Comparison of ENCODE assay signal across 20 cellular contexts in the genomic region with DNA sequence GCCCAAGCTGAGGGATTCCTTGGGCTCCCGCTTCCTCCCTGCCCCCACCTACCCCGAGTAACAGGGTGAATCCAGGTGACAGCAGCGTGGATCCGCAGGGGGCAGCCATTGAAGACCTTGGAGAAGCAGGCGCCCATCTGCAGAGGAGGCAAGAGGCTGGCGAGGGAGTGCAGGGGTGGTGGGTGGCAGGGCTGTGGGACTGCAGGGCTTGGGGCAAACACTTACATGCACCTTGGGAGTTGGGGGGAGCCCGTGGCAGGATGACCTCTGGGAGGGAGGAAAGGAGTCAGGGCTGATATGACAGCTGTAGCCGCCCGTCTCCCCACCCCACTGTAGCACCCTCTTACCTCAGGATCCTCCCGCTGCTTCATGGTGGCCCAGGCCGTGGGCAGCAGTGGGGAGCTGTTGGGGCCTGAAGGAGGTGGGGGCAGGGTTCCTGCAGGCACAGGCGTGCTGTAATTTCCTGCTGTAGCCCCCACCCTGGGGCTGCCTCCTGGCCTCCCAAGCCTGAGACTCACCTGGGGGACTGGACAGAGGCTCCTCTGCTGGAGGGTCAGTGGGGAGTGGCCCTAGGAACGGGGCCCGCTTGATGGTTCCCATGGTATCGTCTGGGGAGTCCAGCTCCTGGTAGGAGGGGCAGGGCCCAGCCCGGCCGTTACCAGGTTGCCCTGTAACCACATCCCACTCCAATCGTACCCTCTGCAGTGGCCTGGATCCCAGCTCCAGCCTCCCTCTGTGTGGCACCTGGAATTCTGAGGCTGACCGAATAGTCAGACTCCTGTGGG. TPM values are rescaled to one million over a fixed set of nuclear protein-coding genes. Genes with fewer than 3 reads are reported as not detected.
DNase-seq lines count a peak whose midpoint lies in the region; ATAC-seq, FAIRE-seq and TF ChIP-seq lines count a peak whose summit lies in the region.
"Had no signal": no experiment of that assay in that cellular context is flagged by ENCODE, and none has a peak within 500 bp of the region (broad histone marks: within the 10 kb centered on the region; RNA-seq: fewer than 3 reads in every experiment).

No MANE protein-coding gene starts in this region.

- in situ Hi-C loops in IMR-90 (cut with MboI; ENCODE audit: low sequenced_read_pairs) (no loop called here), K562 (cut with MboI) (no loop called here)

- no peak for TF ChIP-seq RAD21 in IMR-90 (IDR thresholded peaks at IDR 0.05; ENCODE audit: low read length)
- no peak for TF ChIP-seq RAD21 in K562 (CRISPR knock-in tag; conservative IDR thresholded peaks at IDR 0.05 in 1 of 2, IDR thresholded peaks at IDR 0.05 in 1 of 2)

- H4K8ac ChIP-seq in IMR-90 (ENCODE audit: low read depth in 2 of 2, low read length in 2 of 2), result no peak overlapping the region

- H3K79me1 ChIP-seq in IMR-90 (ENCODE audit: low read depth in 1 of 2, low read length in 2 of 2), result peaks cover 0 to 3% of the 10 kb centered on the region in 2 experiments; a peak in 1 of 4 replicates

- no peak overlapping the region for H3K4ac ChIP-seq in IMR-90 (ENCODE audit: low read depth, low read length)

- intact Hi-C loops in IMR-90 (cut with micrococcal nuclease) (no loop called here), K562 (cut with micrococcal nuclease) (no loop called here), thyroid gland (cut with DNase I) (no loop called here)

- no peak for TF ChIP-seq EP300 in K562 (IDR thresholded peaks at IDR 0.05; ENCODE audit: low read length)

- TF ChIP-seq POLR2A in IMR-90 (IDR thresholded peaks at IDR 0.05; ENCODE audit: low read depth, low read length) (no peak), K562 (conservative IDR thresholded peaks at IDR 0.05) (no peak), thyroid gland (IDR thresholded peaks at IDR 0.05) (no peak)

- peaks cover 46 to 95% (median 87%) of the 10 kb centered on the region in 10 experiments for H3K4me1 ChIP-seq in BLaER1 treated with 17β-estradiol and CSF1 and Interleukin-3, amounts not matched to agents 10 nM and 100 nM
- H3K4me1 ChIP-seq in IMR-90 (ENCODE audit: control insufficient read depth, insufficient read depth, low read length) (no peaks in the 10 kb centered on the region), K562 (replicated peaks in 1 of 2; ENCODE audit: control insufficient read depth in 2 of 2, insufficient read depth in 2 of 2, low read length in 2 of 2) (peaks cover 15 to 55% of the 10 kb centered on the region in 2 experiments), osteoblast (ENCODE audit: insufficient read depth, low read length) (no peaks in the 10 kb centered on the region), thyroid gland (peaks cover 0 to 3% of the 10 kb centered on the region in 2 donors)

- no CpG with 5 or more reads among the region's 19 CpGs for WGBS in IMR-90 (ENCODE audit: extremely low coverage in 2 of 2, insufficient read length in 1 of 2), 2 experiments
- WGBS in K562 (ENCODE audit: insufficient coverage, low coverage, missing lambda C conversion rate), result 88% methylated on average over 17 of the region's 19 CpGs
- WGBS in thyroid gland, 2 donors, result 90 to 94% methylated on average over 8 to 17 of the region's 19 CpGs

- peaks cover 5 to 84% (median 18%) of the 10 kb centered on the region in 11 experiments; a peak in 17 of 22 replicates for H3K36me3 ChIP-seq in BLaER1 treated with 17β-estradiol and CSF1 and Interleukin-3, amounts not matched to agents 10 nM and 100 nM
- H3K36me3 ChIP-seq in IMR-90 (ENCODE audit: control insufficient read depth, insufficient read depth, low read length) (peaks cover 24% of the 10 kb centered on the region), K562 (ENCODE audit: control insufficient read depth, insufficient read depth, low read length) (no peaks in the 10 kb centered on the region), osteoblast (ENCODE audit: insufficient read depth, low read length) (peaks cover 5% of the 10 kb centered on the region), thyroid gland (peaks cover 10 to 16% of the 10 kb centered on the region in 2 donors)

- FAIRE-seq in K562 (lab: Jason Lieb, UNC), result no peak

- BruUV-seq in IMR-90 (replicated peaks; lab: Mats Ljungman, UMichigan), result no TSS peak
- no TSS peak for BruUV-seq in K562 (replicated peaks; lab: Mats Ljungman, UMichigan)

- peak overlapping the region in 3 of 11 experiments; percentile 18 to 41 (median 29); a peak in 2 of 22 replicates for H3K9ac ChIP-seq in BLaER1 treated with 17β-estradiol and CSF1 and Interleukin-3, amounts not matched to agents 10 nM and 100 nM
- H3K9ac ChIP-seq in IMR-90 (ENCODE audit: low read depth, low read length) (no peak overlapping the region), K562 (ENCODE audit: insufficient read depth in 1 of 2, low read depth in 2 of 2, low read length in 2 of 2) (peak overlapping the region in 1 of 2 experiments; percentile 41; a peak in 1 of 4 replicates)

- H3K4me2 ChIP-seq in BLaER1 treated with 17β-estradiol and CSF1 and Interleukin-3, amounts not matched to agents 10 nM and 100 nM, result peak overlapping the region in 10 of 11 experiments; percentile 13 to 62 (median 42); a peak in 18 of 22 replicates
- H3K4me2 ChIP-seq in IMR-90 (ENCODE audit: low read depth, low read length) (no peak overlapping the region), K562 (ENCODE audit: insufficient read depth, low read length) (no peak overlapping the region), osteoblast (ENCODE audit: insufficient read depth, low read length) (no peak overlapping the region)
- H3K4me2 ChIP-seq: PC-9 had no signal

- peaks cover 0 to 40% (median 4%) of the 10 kb centered on the region in 11 experiments; a peak in 7 of 22 replicates for H4K20me1 ChIP-seq in BLaER1 treated with 17β-estradiol and CSF1 and Interleukin-3, amounts not matched to agents 10 nM and 100 nM
- H4K20me1 ChIP-seq in IMR-90 (ENCODE audit: insufficient read depth, low read length), result no peaks in the 10 kb centered on the region
- H4K20me1 ChIP-seq in K562 (replicated peaks; ENCODE audit: control insufficient read depth, insufficient read depth, low read length), result no peaks in the 10 kb centered on the region
- no peaks in the 10 kb centered on the region for H4K20me1 ChIP-seq in osteoblast (ENCODE audit: insufficient read depth, low read length)

- CTCF ChIA-PET in IMR-90 (lab: Yijun Ruan, JAX), result no interaction called here
- CTCF ChIA-PET in K562 (lab: Yijun Ruan, JAX; ENCODE audit: low intra/inter-chr PET ratio), result no interaction called here

- no peak for ATAC-seq in IMR-90 (ENCODE audit: low read depth)
- no peak for ATAC-seq in K562
- ATAC-seq in HG03108 (IDR thresholded peaks at IDR 0.05; ENCODE audit: unreplicated experiment), result no peak

- TF ChIP-seq CTCF in IMR-90 (conservative IDR thresholded peaks at IDR 0.05; ENCODE audit: low read depth, low read length), result no peak
- no peak for TF ChIP-seq CTCF in K562 (IDR thresholded peaks at IDR 0.05 in 2 of 3, conservative IDR thresholded peaks at IDR 0.05 in 1 of 3; ENCODE audit: insufficient read depth in 2 of 3, low read depth in 1 of 3, low read length in 3 of 3)
- no peak for TF ChIP-seq CTCF in osteoblast (IDR thresholded peaks at IDR 0.05; ENCODE audit: extremely low read depth, low read depth, low read length)
- no peak for TF ChIP-seq CTCF in thyroid gland (IDR thresholded peaks at IDR 0.05)

- H3K27ac ChIP-seq in BLaER1 treated with 17β-estradiol and CSF1 and Interleukin-3, amounts not matched to agents 10 nM and 100 nM, result no peak overlapping the region; a peak in 1 of 22 replicates
- H3K27ac ChIP-seq in IMR-90 (ENCODE audit: insufficient read depth, low read length) (no peak overlapping the region), K562 (ENCODE audit: extremely low read depth, low read depth, low read length) (no peak overlapping the region), osteoblast (ENCODE audit: low read depth, low read length) (no peak overlapping the region), thyroid gland (no peak overlapping the region)
- H3K27ac ChIP-seq: PC-9 had no signal

- no peak overlapping the region for H3K14ac ChIP-seq in IMR-90 (replicated peaks; ENCODE audit: low read depth, low read length)

- H2AK9ac ChIP-seq in IMR-90 (replicated peaks; ENCODE audit: low read depth, low read length, poor library complexity), result peak overlapping the region; percentile 8

- no peak overlapping the region for H2BK5ac ChIP-seq in IMR-90 (ENCODE audit: low read depth, low read length, poor library complexity, severe bottlenecking)

- no peak overlapping the region for H4K5ac ChIP-seq in IMR-90 (ENCODE audit: low read depth, low read length)

- no peak overlapping the region for H3K56ac ChIP-seq in IMR-90 (ENCODE audit: extremely low read depth, insufficient read depth, low read length)

- no peak overlapping the region for H2BK20ac ChIP-seq in IMR-90 (ENCODE audit: low read depth, low read length)

- H4K91ac ChIP-seq in IMR-90 (ENCODE audit: insufficient read depth, low read depth, low read length), result no peak overlapping the region

- H2AFZ ChIP-seq in IMR-90 (replicated peaks; ENCODE audit: low read length, poor library complexity) (no peak overlapping the region), K562 (ENCODE audit: low read depth, low read length) (no peak overlapping the region), osteoblast (ENCODE audit: low read length) (no peak overlapping the region)
- H2AFZ ChIP-seq: PC-9 had no signal

- H3K9me1 ChIP-seq in IMR-90 (ENCODE audit: insufficient read depth, low read length) (peaks cover 4% of the 10 kb centered on the region; the same call in 1 of the 2 replicates), K562 (ENCODE audit: control insufficient read depth, insufficient read depth, low read length) (no peaks in the 10 kb centered on the region)

- no peak for DNase-seq in IMR-90
- no peak for DNase-seq in K562 (ENCODE audit: extremely low read depth in 1 of 4, low spot score in 3 of 4)
- peak; percentile 74 for DNase-seq in osteoblast (ENCODE audit: insufficient read length, low spot score, missing footprints)
- no peak for DNase-seq in GOT3 (lab: John Stamatoyannopoulos, UW)
- no peak for DNase-seq in thyroid gland
- DNase-seq in activated naive CD4-positive, alpha-beta T cell (lab: John Stamatoyannopoulos, UW), result no peak
- DNase-seq: ACHN; CD4-positive, CD25-positive, alpha-beta regulatory T cell; COR-L47; DMS 273 treated with DMSO at 0.1 percent for 48 hours; DND-41; H9; NCI-H1048; NCI-H1436 treated with DMSO at 0.1 percent for 48 hours; NCI-H2029; NCI-H345; NCI-H526; PC-9 had no signal

- no peak overlapping the region for H2AK5ac ChIP-seq in IMR-90 (ENCODE audit: low read depth, low read length)

- H2BK120ac ChIP-seq in IMR-90 (ENCODE audit: low read depth, low read length), result no peak overlapping the region

- no peaks in the 10 kb centered on the region for H3K9me3 ChIP-seq in BLaER1 treated with 17β-estradiol and CSF1 and Interleukin-3, amounts not matched to agents 10 nM and 100 nM (replicated peaks in 1 of 11)
- H3K9me3 ChIP-seq in IMR-90 (ENCODE audit: control insufficient read depth, insufficient read depth, low read length), result no peaks in the 10 kb centered on the region
- no peaks in the 10 kb centered on the region for H3K9me3 ChIP-seq in K562 (replicated peaks; ENCODE audit: control insufficient read depth, insufficient read depth, low read depth, low read length)
- H3K9me3 ChIP-seq in osteoblast (ENCODE audit: low read depth, low read length), result no peaks in the 10 kb centered on the region
- no peaks in the 10 kb centered on the region for H3K9me3 ChIP-seq in thyroid gland

- no peak overlapping the region for H3K18ac ChIP-seq in IMR-90 (ENCODE audit: low read depth, low read length)

- H3K27me3 ChIP-seq in BLaER1 treated with 17β-estradiol and CSF1 and Interleukin-3, amounts not matched to agents 10 nM and 100 nM, result no peaks in the 10 kb centered on the region
- H3K27me3 ChIP-seq in IMR-90 (ENCODE audit: control insufficient read depth, insufficient read depth, low read length) (no peaks in the 10 kb centered on the region), K562 (ENCODE audit: control insufficient read depth in 2 of 2, insufficient read depth in 2 of 2, low read length in 2 of 2) (no peaks in the 10 kb centered on the region), osteoblast (ENCODE audit: insufficient read depth, low read length) (no peaks in the 10 kb centered on the region), thyroid gland (no peaks in the 10 kb centered on the region)

- H3K4me3 ChIP-seq in BLaER1 treated with 17β-estradiol and CSF1 and Interleukin-3, amounts not matched to agents 10 nM and 100 nM, result no peak overlapping the region
- H3K4me3 ChIP-seq in IMR-90 (ENCODE audit: insufficient read depth, low read depth, low read length) (no peak overlapping the region), K562 (no peak overlapping the region), osteoblast (ENCODE audit: insufficient read depth, low read length) (no peak overlapping the region), thyroid gland (replicated peaks in 1 of 3) (no peak overlapping the region)
- H3K4me3 ChIP-seq: PC-9 had no signal

- dilution Hi-C loops in IMR-90 (cut with HindIII; ENCODE audit: low sequenced_read_pairs, unreplicated experiment), result no loop called here

- H3K23ac ChIP-seq in IMR-90 (ENCODE audit: low read depth, low read length), result no peak overlapping the region

- POLR2A ChIA-PET in IMR-90 (lab: Charles Lee; ENCODE audit: unreplicated experiment) (no interaction called here), K562 (lab: Yijun Ruan, JAX) (interaction anchor here (0.7 kb wide), 1 partner anchor 22 kb away, joined by 3 read pairs; no protein-coding TSS in a partner anchor)

- H2BK15ac ChIP-seq in IMR-90 (ENCODE audit: low read depth, low read length), result no peak overlapping the region

- H3K79me2 ChIP-seq in K562 (ENCODE audit: control insufficient read depth, insufficient read depth, low read length) (no peaks in the 10 kb centered on the region), osteoblast (ENCODE audit: insufficient read depth, low read length) (no peaks in the 10 kb centered on the region)

RNA-seq across cellular contexts. Expression of gene MAP4K2, which starts 6.1 kb away (rescaled TPM):
- 9.2 and 11.7 TPM in 2 replicates for total RNA-seq in IMR-90 (2012; rRNA removed)
- polyA plus RNA-seq in IMR-90 (2012; rRNA removed), result 16.6 and 22.2 TPM in 2 replicates
- polyA plus RNA-seq in IMR-90 (2012; cell fraction: cytosol; rRNA removed), result 18.8 and 24.1 TPM in 2 replicates
- 41.7 and 95.5 TPM in 2 replicates for polyA plus RNA-seq in IMR-90 (2012; cell fraction: nucleus; rRNA removed; ENCODE audit: low replicate concordance)
- 11.3 and 40.1 TPM in 2 replicates for total RNA-seq in K562 (2011; cell fraction: chromatin; rRNA removed; ENCODE audit: low replicate concordance)
- 20.5 and 22.5 TPM in 2 replicates for total RNA-seq in K562 (2011; cell fraction: nucleolus; rRNA removed)
- total RNA-seq in K562 (2011; cell fraction: nucleoplasm; rRNA removed), result 7.3 and 11.7 TPM in 2 replicates
- 9.6 and 13.7 TPM in 2 replicates for total RNA-seq in K562 (2014; rRNA removed)
- total RNA-seq in K562 (2014; rRNA removed; fragmentation: Illumina TruSeq; extraction: Trizol), result 3.4 and 4.9 TPM in 2 replicates
- total RNA-seq in K562 (2015; rRNA removed; fragmentation: Illumina TruSeq; extraction: Trizol), result 7.0 and 8.5 TPM in 2 replicates
- 13.9 and 14.5 TPM in 2 replicates for total RNA-seq in K562 (2021)
- 7.3 and 11.2 TPM in 2 replicates for polyA plus RNA-seq in K562 (2011; rRNA removed)
- 11.2 and 14.4 TPM in 2 replicates for polyA plus RNA-seq in K562 (2011; cell fraction: cytosol; rRNA removed)
- 40.2 and 43.0 TPM in 2 replicates for polyA plus RNA-seq in K562 (2011; cell fraction: nucleus; rRNA removed)
- polyA plus RNA-seq in K562 (2012), result 9.6 and 14.0 TPM in 2 replicates
- polyA plus RNA-seq in K562 (2014; fragmentation: Illumina TruSeq; extraction: Trizol), result 8.5 and 12.2 TPM in 2 replicates
- polyA plus RNA-seq in K562 (2014; fragmentation: Nextera tagmentation; extraction: Ambion mirVana), result under 1 TPM; 0.13 to 0.39 TPM
- 10.5 and 11.6 TPM in 2 replicates for polyA plus RNA-seq in K562 (2014; rRNA removed)
- polyA minus RNA-seq in K562 (2011; rRNA and poly(A)+ RNA removed), result 5.1 and 6.7 TPM in 2 replicates
- 8.8 and 11.1 TPM in 2 replicates for polyA minus RNA-seq in K562 (2011; cell fraction: cytosol; rRNA and poly(A)+ RNA removed)
- 5.8 and 12.4 TPM in 2 replicates for polyA minus RNA-seq in K562 (2011; cell fraction: nucleus; rRNA and poly(A)+ RNA removed)
- total RNA-seq in osteoblast, result 6.2 and 9.8 TPM in 2 replicates
- total RNA-seq in thyroid gland, result 10 to 100 TPM; 35.5 to 77.8 (median 37.5) TPM

RNA-seq across cellular contexts. Expression of gene MEN1, which starts 13.4 kb away (rescaled TPM):
- total RNA-seq in IMR-90 (2012; rRNA removed) (8.8 and 9.4 TPM in 2 replicates), K562 (2014; rRNA removed) (24.3 and 29.4 TPM in 2 replicates), K562 (2014; rRNA removed; fragmentation: Illumina TruSeq; extraction: Trizol) (6.3 and 7.3 TPM in 2 replicates), K562 (2015; rRNA removed; fragmentation: Illumina TruSeq; extraction: Trizol) (12.3 and 15.0 TPM in 2 replicates), K562 (2021) (55.7 and 57.2 TPM in 2 replicates), osteoblast (12.3 and 13.3 TPM in 2 replicates), thyroid gland (10 to 100 TPM; 23.5 to 31.5 (median 25.1) TPM)
- polyA plus RNA-seq in IMR-90 (2012; rRNA removed) (35.7 and 44.7 TPM in 2 replicates), K562 (2011; rRNA removed) (19.3 and 34.7 TPM in 2 replicates), K562 (2014; fragmentation: Illumina TruSeq; extraction: Trizol) (42.7 and 48.3 TPM in 2 replicates), K562 (2014; fragmentation: Nextera tagmentation; extraction: Ambion mirVana) (1 to 10 TPM; 3.4 to 3.9 TPM), K562 (2014; rRNA removed) (40.5 and 42.5 TPM in 2 replicates)
- polyA plus RNA-seq in IMR-90 (2012; cell fraction: cytosol; rRNA removed), result 18.9 and 33.6 TPM in 2 replicates
- polyA plus RNA-seq in IMR-90 (2012; cell fraction: nucleus; rRNA removed; ENCODE audit: low replicate concordance), result 65.7 and 129 TPM in 2 replicates
- 33.3 and 80.8 TPM in 2 replicates for total RNA-seq in K562 (2011; cell fraction: chromatin; rRNA removed; ENCODE audit: low replicate concordance)
- total RNA-seq in K562 (2011; cell fraction: nucleolus; rRNA removed), result 78.7 and 86.4 TPM in 2 replicates
- 51.5 and 54.8 TPM in 2 replicates for total RNA-seq in K562 (2011; cell fraction: nucleoplasm; rRNA removed)
- polyA plus RNA-seq in K562 (2011; cell fraction: cytosol; rRNA removed), result 22.5 and 54.7 TPM in 2 replicates
- polyA plus RNA-seq in K562 (2011; cell fraction: nucleus; rRNA removed), result 88.7 and 149 TPM in 2 replicates
- 41.1 and 44.4 TPM in 2 replicates for polyA plus RNA-seq in K562 (2012)
- polyA minus RNA-seq in K562 (2011; rRNA and poly(A)+ RNA removed), result 6.3 and 9.1 TPM in 2 replicates
- polyA minus RNA-seq in K562 (2011; cell fraction: cytosol; rRNA and poly(A)+ RNA removed), result 24.1 and 29.2 TPM in 2 replicates
- polyA minus RNA-seq in K562 (2011; cell fraction: nucleus; rRNA and poly(A)+ RNA removed), result 19.9 and 21.0 TPM in 2 replicates

RNA-seq across cellular contexts. Expression of gene SF1, which starts 18.6 kb away (rescaled TPM):
- total RNA-seq in IMR-90 (2012; rRNA removed) (56.8 and 76.1 TPM in 2 replicates), K562 (2014; rRNA removed) (141 and 158 TPM in 2 replicates), K562 (2014; rRNA removed; fragmentation: Illumina TruSeq; extraction: Trizol) (111 and 122 TPM in 2 replicates), K562 (2015; rRNA removed; fragmentation: Illumina TruSeq; extraction: Trizol) (78.3 and 84.0 TPM in 2 replicates), K562 (2021) (295 and 334 TPM in 2 replicates), osteoblast (114 and 130 TPM in 2 replicates), thyroid gland (100 to 1,000 TPM; 171 to 419 (median 297) TPM)
- polyA plus RNA-seq in IMR-90 (2012; rRNA removed) (75.0 and 88.0 TPM in 2 replicates), K562 (2011; rRNA removed) (64.3 and 88.2 TPM in 2 replicates), K562 (2014; fragmentation: Illumina TruSeq; extraction: Trizol) (207 and 244 TPM in 2 replicates), K562 (2014; fragmentation: Nextera tagmentation; extraction: Ambion mirVana) (10 to 100 TPM; 13.1 to 14.0 TPM), K562 (2014; rRNA removed) (123 and 131 TPM in 2 replicates)
- polyA plus RNA-seq in IMR-90 (2012; cell fraction: cytosol; rRNA removed), result 103 and 112 TPM in 2 replicates
- polyA plus RNA-seq in IMR-90 (2012; cell fraction: nucleus; rRNA removed; ENCODE audit: low replicate concordance), result 263 and 388 TPM in 2 replicates
- total RNA-seq in K562 (2011; cell fraction: chromatin; rRNA removed; ENCODE audit: low replicate concordance), result 535 and 698 TPM in 2 replicates
- 252 and 253 TPM in 2 replicates for total RNA-seq in K562 (2011; cell fraction: nucleolus; rRNA removed)
- 451 and 617 TPM in 2 replicates for total RNA-seq in K562 (2011; cell fraction: nucleoplasm; rRNA removed)
- 38.0 and 43.0 TPM in 2 replicates for polyA plus RNA-seq in K562 (2011; cell fraction: cytosol; rRNA removed)
- 224 and 275 TPM in 2 replicates for polyA plus RNA-seq in K562 (2011; cell fraction: nucleus; rRNA removed)
- polyA plus RNA-seq in K562 (2012), result 197 and 225 TPM in 2 replicates
- polyA minus RNA-seq in K562 (2011; rRNA and poly(A)+ RNA removed), result 94.0 and 130 TPM in 2 replicates
- polyA minus RNA-seq in K562 (2011; cell fraction: cytosol; rRNA and poly(A)+ RNA removed), result 61.7 and 83.6 TPM in 2 replicates
- 141 and 236 TPM in 2 replicates for polyA minus RNA-seq in K562 (2011; cell fraction: nucleus; rRNA and poly(A)+ RNA removed)

RNA-seq across cellular contexts. Expression of gene PYGM, which starts 37.2 kb away (rescaled TPM):
- total RNA-seq in IMR-90 (2012; rRNA removed), result under 0.01 and 0.18 TPM in 2 replicates
- 0.21 and 0.46 TPM in 2 replicates for polyA plus RNA-seq in IMR-90 (2012; rRNA removed)
- polyA plus RNA-seq in IMR-90 (2012; cell fraction: cytosol; rRNA removed), result 0.08 and 0.31 TPM in 2 replicates
- polyA plus RNA-seq in IMR-90 (2012; cell fraction: nucleus; rRNA removed; ENCODE audit: low replicate concordance), result 0.58 and 0.64 TPM in 2 replicates
- total RNA-seq in K562 (2011; cell fraction: chromatin; rRNA removed; ENCODE audit: low replicate concordance), result 3.2 and 8.8 TPM in 2 replicates
- total RNA-seq in K562 (2011; cell fraction: nucleolus; rRNA removed), result 2.1 and 2.3 TPM in 2 replicates
- 2.2 and 2.8 TPM in 2 replicates for total RNA-seq in K562 (2011; cell fraction: nucleoplasm; rRNA removed)
- 0.65 and 1.5 TPM in 2 replicates for total RNA-seq in K562 (2014; rRNA removed)
- total RNA-seq in K562 (2014; rRNA removed; fragmentation: Illumina TruSeq; extraction: Trizol), result 0.29 and 0.32 TPM in 2 replicates
- total RNA-seq in K562 (2015; rRNA removed; fragmentation: Illumina TruSeq; extraction: Trizol), result 0.33 and 0.60 TPM in 2 replicates
- 0.69 and 1.2 TPM in 2 replicates for total RNA-seq in K562 (2021)
- 0.72 and 1.2 TPM in 2 replicates for polyA plus RNA-seq in K562 (2011; rRNA removed)
- polyA plus RNA-seq in K562 (2011; cell fraction: cytosol; rRNA removed), result 0.59 and 1.3 TPM in 2 replicates
- polyA plus RNA-seq in K562 (2011; cell fraction: nucleus; rRNA removed), result 1.7 and 3.2 TPM in 2 replicates
- 0.68 and 0.82 TPM in 2 replicates for polyA plus RNA-seq in K562 (2012)
- 0.76 and 0.87 TPM in 2 replicates for polyA plus RNA-seq in K562 (2014; fragmentation: Illumina TruSeq; extraction: Trizol)
- under 1 TPM; 0.07 to 0.11 TPM for polyA plus RNA-seq in K562 (2014; fragmentation: Nextera tagmentation; extraction: Ambion mirVana)
- polyA plus RNA-seq in K562 (2014; rRNA removed), result 0.55 and 0.68 TPM in 2 replicates
- polyA minus RNA-seq in K562 (2011; rRNA and poly(A)+ RNA removed), result 0.42 and 0.53 TPM in 2 replicates
- 2.1 and 3.9 TPM in 2 replicates for polyA minus RNA-seq in K562 (2011; cell fraction: cytosol; rRNA and poly(A)+ RNA removed)
- polyA minus RNA-seq in K562 (2011; cell fraction: nucleus; rRNA and poly(A)+ RNA removed), result 0.78 and 2.2 TPM in 2 replicates
- total RNA-seq in osteoblast, result 0.29 and 0.36 TPM in 2 replicates
- total RNA-seq in thyroid gland, result 10 to 100 TPM in 1 of 4 donors, 1 to 10 TPM in 3; 4.3 to 14.8 (median 6.7) TPM

RNA-seq across cellular contexts. Expression of gene CDC42BPG, which starts 47.5 kb away (rescaled TPM):
- total RNA-seq in IMR-90 (2012; rRNA removed), result under 0.01 TPM in 2 replicates
- 0.10 and 0.12 TPM in 2 replicates for polyA plus RNA-seq in IMR-90 (2012; rRNA removed)
- 0.04 and 0.12 TPM in 2 replicates for polyA plus RNA-seq in IMR-90 (2012; cell fraction: cytosol; rRNA removed)
- polyA plus RNA-seq in IMR-90 (2012; cell fraction: nucleus; rRNA removed; ENCODE audit: low replicate concordance), result 0.50 and 0.59 TPM in 2 replicates
- total RNA-seq in K562 (2011; cell fraction: chromatin; rRNA removed; ENCODE audit: low replicate concordance), result 19.1 and 64.6 TPM in 2 replicates
- 33.3 and 37.9 TPM in 2 replicates for total RNA-seq in K562 (2011; cell fraction: nucleolus; rRNA removed)
- 16.2 and 19.7 TPM in 2 replicates for total RNA-seq in K562 (2011; cell fraction: nucleoplasm; rRNA removed)
- 4.0 and 7.1 TPM in 2 replicates for total RNA-seq in K562 (2014; rRNA removed)
- total RNA-seq in K562 (2014; rRNA removed; fragmentation: Illumina TruSeq; extraction: Trizol), result 0.99 and 1.1 TPM in 2 replicates
- total RNA-seq in K562 (2015; rRNA removed; fragmentation: Illumina TruSeq; extraction: Trizol), result 2.1 and 2.5 TPM in 2 replicates
- 7.4 and 8.8 TPM in 2 replicates for total RNA-seq in K562 (2021)
- 2.2 and 3.6 TPM in 2 replicates for polyA plus RNA-seq in K562 (2011; rRNA removed)
- polyA plus RNA-seq in K562 (2011; cell fraction: cytosol; rRNA removed), result 2.0 and 4.5 TPM in 2 replicates
- polyA plus RNA-seq in K562 (2011; cell fraction: nucleus; rRNA removed), result 15.1 and 28.5 TPM in 2 replicates
- 4.7 and 6.3 TPM in 2 replicates for polyA plus RNA-seq in K562 (2012)
- 1.8 and 4.6 TPM in 2 replicates for polyA plus RNA-seq in K562 (2014; fragmentation: Illumina TruSeq; extraction: Trizol)
- under 1 TPM; 0.04 to 0.08 TPM for polyA plus RNA-seq in K562 (2014; fragmentation: Nextera tagmentation; extraction: Ambion mirVana)
- 7.9 and 11.8 TPM in 2 replicates for polyA plus RNA-seq in K562 (2014; rRNA removed)
- polyA minus RNA-seq in K562 (2011; rRNA and poly(A)+ RNA removed), result 2.1 and 3.0 TPM in 2 replicates
- polyA minus RNA-seq in K562 (2011; cell fraction: cytosol; rRNA and poly(A)+ RNA removed), result 3.2 and 3.5 TPM in 2 replicates
- 12.1 and 12.2 TPM in 2 replicates for polyA minus RNA-seq in K562 (2011; cell fraction: nucleus; rRNA and poly(A)+ RNA removed)
- total RNA-seq in osteoblast, result under 0.01 and 0.29 TPM in 2 replicates
- total RNA-seq in thyroid gland, result 10 to 100 TPM in 2 of 4 donors, 1 to 10 TPM in 2; 7.8 to 13.9 (median 10.2) TPM

Comparison
In these comparisons a context has a peak if more than half of its experiments do, and no peak if none do; other contexts are left out.
1. H3K4me2 ChIP-seq: peak in BLaER1 treated with 17β-estradiol and CSF1 and Interleukin-3, amounts not matched to agents 10 nM and 100 nM (10 of 11); none in IMR-90 (single experiment), K562 (single experiment) and osteoblast (single experiment).